In the genomic region with DNA sequence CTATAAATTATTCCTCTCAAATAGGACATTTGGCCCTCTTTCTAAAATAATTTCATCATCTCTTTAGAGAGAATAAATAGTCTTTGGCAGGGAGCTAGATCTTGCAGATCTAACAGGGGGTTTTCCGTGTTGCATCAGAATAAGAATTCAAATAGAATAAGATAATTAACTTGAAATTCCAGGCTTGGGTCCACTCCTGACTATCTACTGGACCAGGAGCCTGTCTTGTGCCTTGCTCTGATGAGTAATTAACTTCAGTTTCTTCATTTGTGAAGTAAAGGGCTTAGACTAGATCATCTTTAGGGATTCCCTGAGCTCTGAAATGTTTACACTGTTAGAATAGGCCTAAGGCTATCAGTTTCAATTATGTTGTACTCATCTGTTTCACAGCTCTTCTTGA, we compare ENCODE assay signal across 1 cellular context.
TF ChIP-seq lines count a peak whose summit lies in the region.

No MANE protein-coding gene starts in this region.

TF ChIP-seq in H1, 55 proteins besides CTCF, POLR2A, EP300 and RAD21:
- no peak for TF ChIP-seq SIRT6 (IDR thresholded peaks at IDR 0.05; ENCODE audit: low read length)
- no peak for TF ChIP-seq RBBP5 (IDR thresholded peaks at IDR 0.05; ENCODE audit: borderline replicate concordance, low read depth, low read length)
- TF ChIP-seq SRF (IDR thresholded peaks at IDR 0.05; ENCODE audit: low read depth, low read length), result no peak
- TF ChIP-seq SIN3A (conservative IDR thresholded peaks at IDR 0.05 in 1 of 2, IDR thresholded peaks at IDR 0.05 in 1 of 2; ENCODE audit: low read depth in 1 of 2, low read length in 2 of 2), result no peak
- TF ChIP-seq CTBP2 (IDR thresholded peaks at IDR 0.05; ENCODE audit: borderline replicate concordance, insufficient read depth, insufficient read length, low read length), result no peak
- TF ChIP-seq TAF7 (optimal IDR thresholded peaks at IDR 0.05; ENCODE audit: borderline replicate concordance, low read depth, low read length), result no peak
- no peak for TF ChIP-seq CHD2 (IDR thresholded peaks at IDR 0.05; ENCODE audit: low read length)
- no peak for TF ChIP-seq YY1 (IDR thresholded peaks at IDR 0.05; ENCODE audit: low read depth, low read length)
- TF ChIP-seq TCF12 (IDR thresholded peaks at IDR 0.05; ENCODE audit: low read depth, low read length), result no peak
- no peak for TF ChIP-seq SAP30 (IDR thresholded peaks at IDR 0.05; ENCODE audit: insufficient read depth, insufficient replicate concordance, low read length)
- no peak for TF ChIP-seq CREB1 (IDR thresholded peaks at IDR 0.05)
- no peak for TF ChIP-seq SP1 (IDR thresholded peaks at IDR 0.05; ENCODE audit: low read depth, low read length)
- no peak for TF ChIP-seq FOSL1 (IDR thresholded peaks at IDR 0.05; ENCODE audit: insufficient read depth, low read depth, low read length)
- TF ChIP-seq, protein P1, sequence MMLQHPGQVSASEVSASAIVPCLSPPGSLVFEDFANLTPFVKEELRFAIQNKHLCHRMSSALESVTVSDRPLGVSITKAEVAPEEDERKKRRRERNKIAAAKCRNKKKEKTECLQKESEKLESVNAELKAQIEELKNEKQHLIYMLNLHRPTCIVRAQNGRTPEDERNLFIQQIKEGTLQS (IDR thresholded peaks at IDR 0.05; ENCODE audit: insufficient read depth, low read depth, low read length), result no peak
- no peak for TF ChIP-seq TBP (IDR thresholded peaks at IDR 0.05; ENCODE audit: low read depth, low read length)
- TF ChIP-seq BACH1 (IDR thresholded peaks at IDR 0.05; ENCODE audit: low read length), result no peak
- TF ChIP-seq GABPA (IDR thresholded peaks at IDR 0.05; ENCODE audit: borderline replicate concordance, insufficient read depth, low read length), result no peak
- TF ChIP-seq HDAC6 (IDR thresholded peaks at IDR 0.05; ENCODE audit: low read depth, low read length), result no peak
- no peak for TF ChIP-seq CHD1 (IDR thresholded peaks at IDR 0.05; ENCODE audit: low read depth, low read length)
